Comparison of ENCODE assay signal across 15 cellular contexts in the genomic region with DNA sequence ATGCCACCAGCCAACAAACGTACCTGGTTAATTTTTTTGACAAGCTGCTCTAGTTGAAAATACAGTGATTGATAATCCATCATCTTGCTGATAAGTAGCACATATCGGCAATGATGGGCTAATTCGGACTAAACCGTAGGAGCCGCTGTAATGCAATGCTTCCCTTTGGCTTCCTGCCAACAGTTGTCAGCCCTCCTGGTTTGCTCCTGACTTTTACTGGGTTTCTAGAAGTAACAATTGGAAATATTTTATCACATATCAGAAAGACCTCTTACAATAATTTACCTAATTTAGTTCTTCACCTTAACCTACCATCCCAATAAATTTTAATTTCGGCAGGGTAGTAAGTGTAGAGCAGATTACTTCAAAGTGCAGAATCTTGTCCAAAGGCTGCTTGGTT.
DNase-seq lines count a peak whose midpoint lies in the region; ATAC-seq and TF ChIP-seq lines count a peak whose summit lies in the region.
"Had no signal": no experiment of that assay in that cellular context is flagged by ENCODE, and none has a peak within 500 bp of the region (broad histone marks: within the 10 kb centered on the region; RNA-seq: fewer than 3 reads in every experiment).

No MANE protein-coding gene starts in this region.

- CTCF ChIA-PET in HCT116 (lab: Charles Lee), result no interaction called here

- H3K9me3 ChIP-seq in HCT116 (ENCODE audit: control insufficient read depth in 1 of 2, insufficient read depth in 1 of 2, low read depth in 1 of 2, low read length in 2 of 2) (peaks cover 0 to 10% of the 10 kb centered on the region in 2 experiments; a peak in 1 of 4 replicates), mucosa of descending colon (no peaks in the 10 kb centered on the region)
- H3K9me3 ChIP-seq: SJSA1 had no signal

- H3K4me3 ChIP-seq in HCT116 (replicated peaks in 1 of 2; ENCODE audit: low read depth in 1 of 2, low read length in 2 of 2) (no peak overlapping the region), mucosa of descending colon (no peak overlapping the region)
- H3K4me3 ChIP-seq: SJSA1 had no signal

- no TSS peak for BruUV-seq in HCT116 (replicated peaks; lab: Mats Ljungman, UMichigan)

- H3K27me3 ChIP-seq in HCT116 (ENCODE audit: insufficient read depth, low read length), result no peaks in the 10 kb centered on the region
- H3K27me3 ChIP-seq: SJSA1 had no signal

- no peak overlapping the region for H2AFZ ChIP-seq in HCT116 (ENCODE audit: low read depth, low read length, poor library complexity, severe bottlenecking)

- no peaks in the 10 kb centered on the region for H4K20me1 ChIP-seq in HCT116 (ENCODE audit: insufficient read depth)

- peak; percentile 28 for ATAC-seq in HCT116
- peak; percentile 19 for ATAC-seq in mucosa of descending colon
- ATAC-seq in HG03039 (IDR thresholded peaks at IDR 0.05; ENCODE audit: unreplicated experiment), result no peak
- no peak for ATAC-seq in GM21390 (IDR thresholded peaks at IDR 0.05; ENCODE audit: unreplicated experiment)
- ATAC-seq: activated T-cell treated with anti-CD3 and anti-CD28 coated beads, Interleukin-2, amount 50 U/mL, for 4 hours had no signal

- H3K4me1 ChIP-seq in HCT116 (ENCODE audit: control insufficient read depth in 1 of 2, insufficient read depth in 2 of 2, low read length in 2 of 2), result peaks cover 30 to 53% of the 10 kb centered on the region in 2 experiments
- peaks cover 5% of the 10 kb centered on the region for H3K4me1 ChIP-seq in mucosa of descending colon (ENCODE audit: low read depth)

- 0 out of 2 replicates have a peak overlapping the region, but pooled peaks have one; percentile 1 for H3K9ac ChIP-seq in HCT116 (ENCODE audit: low read length)

- intact Hi-C loops in HCT116 (cut with micrococcal nuclease), result no loop called here
- intact Hi-C loops in mucosa of descending colon (cut with DNase I, micrococcal nuclease), result no loop called here

- H3K36me3 ChIP-seq in HCT116 (ENCODE audit: control insufficient read depth in 1 of 2, insufficient read depth in 2 of 2, low read length in 2 of 2) (no peaks in the 10 kb centered on the region), mucosa of descending colon (ENCODE audit: low read depth) (no peaks in the 10 kb centered on the region)
- H3K36me3 ChIP-seq: SJSA1 had no signal

- POLR2A ChIA-PET in HCT116 (lab: Charles Lee), result no interaction called here

- H3K9me2 ChIP-seq in HCT116 (ENCODE audit: insufficient read depth), result no peaks in the 10 kb centered on the region

- H3K79me2 ChIP-seq in HCT116 (ENCODE audit: insufficient read depth, low read length), result no peaks in the 10 kb centered on the region

- peak; percentile 8 for DNase-seq in DMS 273 (lab: John Stamatoyannopoulos, UW; ENCODE audit: unreplicated experiment)
- DNase-seq in DMS 273 treated with DMSO at 0.1 percent for 48 hours (lab: John Stamatoyannopoulos, UW), result no peak
- DNase-seq in HCT116 (ENCODE audit: low read depth, low spot score), result no peak
- DNase-seq in OCI-M1 (lab: John Stamatoyannopoulos, UW), result peak; percentile 11
- no peak for DNase-seq in mucosa of descending colon
- no peak for DNase-seq in DMS53 treated with DMSO at 0.1 percent for 48 hours (lab: John Stamatoyannopoulos, UW; ENCODE audit: unreplicated experiment)
- DNase-seq: activated CD4-positive, alpha-beta T cell treated with anti-CD3 and anti-CD28 coated beads, Interleukin-2, amount 10 ng/mL, durations not matched to agents 24 days and 14 days; activated T-cell treated with anti-CD3 and anti-CD28 coated beads, Interleukin-2, amount 50 U/mL, for 4 hours; Karpas-422; mesendoderm; NCI-H1930 had no signal

- H3K27ac ChIP-seq in HCT116 (ENCODE audit: low read depth, low read length), result peak overlapping the region; percentile 47; the same call in 1 of the 2 replicates
- H3K27ac ChIP-seq: 22Rv1, SJSA1 had no signal

- RAD21 ChIA-PET in HCT116 (lab: Charles Lee; ENCODE audit: low non-redundant PET in 1 of 2, low total read pairs in 2 of 2, uncharacterized antibody in 2 of 2, unreplicated experiment in 2 of 2), result no interaction called here

- TF ChIP-seq POLR2A in HCT116 (IDR thresholded peaks at IDR 0.05; ENCODE audit: borderline replicate concordance, extremely low read depth, insufficient read depth, insufficient read length), result no peak

- peak overlapping the region; percentile 46 for H3K4me2 ChIP-seq in HCT116 (ENCODE audit: low read length)

- TF ChIP-seq CTCF in HCT116 (IDR thresholded peaks at IDR 0.05 in 2 of 3, conservative IDR thresholded peaks at IDR 0.05 in 1 of 3; ENCODE audit: borderline replicate concordance in 1 of 3, insufficient read depth in 1 of 3, low read depth in 2 of 3, low read length in 2 of 3), result no peak
- TF ChIP-seq CTCF in mucosa of descending colon (IDR thresholded peaks at IDR 0.05), result no peak

- TF ChIP-seq RAD21 in HCT116 (IDR thresholded peaks at IDR 0.05; ENCODE audit: low read depth), result no peak

TF ChIP-seq in HCT116, 20 proteins besides CTCF, POLR2A, EP300 and RAD21:
- no peak for TF ChIP-seq SIN3A (IDR thresholded peaks at IDR 0.05; ENCODE audit: low read depth)
- no peak for TF ChIP-seq YY1 (IDR thresholded peaks at IDR 0.05; ENCODE audit: extremely low read depth, insufficient replicate concordance, low read depth, low read length)
- 0 out of 2 replicates have a peak, but pooled peaks have one; percentile 15 for TF ChIP-seq CEBPB (IDR thresholded peaks at IDR 0.05; ENCODE audit: low read depth)
- TF ChIP-seq POLR2AphosphoS5 (IDR thresholded peaks at IDR 0.05; ENCODE audit: low read depth, low read length), result no peak
- no peak for TF ChIP-seq ELF1 (IDR thresholded peaks at IDR 0.05; ENCODE audit: borderline replicate concordance, low read depth)
- no peak for TF ChIP-seq SRF (IDR thresholded peaks at IDR 0.05; ENCODE audit: low read depth)

Comparison
In these comparisons a context has a peak if more than half of its experiments do, and no peak if none do; other contexts are left out.
1. DNase-seq: peak in DMS 273 (single experiment) and OCI-M1 (single experiment); none in DMS 273 treated with DMSO at 0.1 percent for 48 hours (single experiment), HCT116 (single experiment), mucosa of descending colon (0 of 3) and DMS53 treated with DMSO at 0.1 percent for 48 hours (single experiment).
2. ATAC-seq: peak in HCT116 (single experiment) and mucosa of descending colon (single experiment); none in HG03039 (single experiment) and GM21390 (single experiment).